1 cellular context compared by ENCODE assay signal in genomic region chr16:58339452-58339938, GRCh38.
TF ChIP-seq lines count a peak whose summit lies in the region.

No MANE protein-coding gene starts in this region.

TF ChIP-seq in H1, 55 proteins besides CTCF, POLR2A, EP300 and RAD21 (continued from another document):
- no peak for TF ChIP-seq BRCA1 (IDR thresholded peaks at IDR 0.05; ENCODE audit: low read depth, low read length)
- no peak for TF ChIP-seq POLR2AphosphoS5 (IDR thresholded peaks at IDR 0.05; ENCODE audit: low read depth, low read length)
- TF ChIP-seq, protein P1, sequence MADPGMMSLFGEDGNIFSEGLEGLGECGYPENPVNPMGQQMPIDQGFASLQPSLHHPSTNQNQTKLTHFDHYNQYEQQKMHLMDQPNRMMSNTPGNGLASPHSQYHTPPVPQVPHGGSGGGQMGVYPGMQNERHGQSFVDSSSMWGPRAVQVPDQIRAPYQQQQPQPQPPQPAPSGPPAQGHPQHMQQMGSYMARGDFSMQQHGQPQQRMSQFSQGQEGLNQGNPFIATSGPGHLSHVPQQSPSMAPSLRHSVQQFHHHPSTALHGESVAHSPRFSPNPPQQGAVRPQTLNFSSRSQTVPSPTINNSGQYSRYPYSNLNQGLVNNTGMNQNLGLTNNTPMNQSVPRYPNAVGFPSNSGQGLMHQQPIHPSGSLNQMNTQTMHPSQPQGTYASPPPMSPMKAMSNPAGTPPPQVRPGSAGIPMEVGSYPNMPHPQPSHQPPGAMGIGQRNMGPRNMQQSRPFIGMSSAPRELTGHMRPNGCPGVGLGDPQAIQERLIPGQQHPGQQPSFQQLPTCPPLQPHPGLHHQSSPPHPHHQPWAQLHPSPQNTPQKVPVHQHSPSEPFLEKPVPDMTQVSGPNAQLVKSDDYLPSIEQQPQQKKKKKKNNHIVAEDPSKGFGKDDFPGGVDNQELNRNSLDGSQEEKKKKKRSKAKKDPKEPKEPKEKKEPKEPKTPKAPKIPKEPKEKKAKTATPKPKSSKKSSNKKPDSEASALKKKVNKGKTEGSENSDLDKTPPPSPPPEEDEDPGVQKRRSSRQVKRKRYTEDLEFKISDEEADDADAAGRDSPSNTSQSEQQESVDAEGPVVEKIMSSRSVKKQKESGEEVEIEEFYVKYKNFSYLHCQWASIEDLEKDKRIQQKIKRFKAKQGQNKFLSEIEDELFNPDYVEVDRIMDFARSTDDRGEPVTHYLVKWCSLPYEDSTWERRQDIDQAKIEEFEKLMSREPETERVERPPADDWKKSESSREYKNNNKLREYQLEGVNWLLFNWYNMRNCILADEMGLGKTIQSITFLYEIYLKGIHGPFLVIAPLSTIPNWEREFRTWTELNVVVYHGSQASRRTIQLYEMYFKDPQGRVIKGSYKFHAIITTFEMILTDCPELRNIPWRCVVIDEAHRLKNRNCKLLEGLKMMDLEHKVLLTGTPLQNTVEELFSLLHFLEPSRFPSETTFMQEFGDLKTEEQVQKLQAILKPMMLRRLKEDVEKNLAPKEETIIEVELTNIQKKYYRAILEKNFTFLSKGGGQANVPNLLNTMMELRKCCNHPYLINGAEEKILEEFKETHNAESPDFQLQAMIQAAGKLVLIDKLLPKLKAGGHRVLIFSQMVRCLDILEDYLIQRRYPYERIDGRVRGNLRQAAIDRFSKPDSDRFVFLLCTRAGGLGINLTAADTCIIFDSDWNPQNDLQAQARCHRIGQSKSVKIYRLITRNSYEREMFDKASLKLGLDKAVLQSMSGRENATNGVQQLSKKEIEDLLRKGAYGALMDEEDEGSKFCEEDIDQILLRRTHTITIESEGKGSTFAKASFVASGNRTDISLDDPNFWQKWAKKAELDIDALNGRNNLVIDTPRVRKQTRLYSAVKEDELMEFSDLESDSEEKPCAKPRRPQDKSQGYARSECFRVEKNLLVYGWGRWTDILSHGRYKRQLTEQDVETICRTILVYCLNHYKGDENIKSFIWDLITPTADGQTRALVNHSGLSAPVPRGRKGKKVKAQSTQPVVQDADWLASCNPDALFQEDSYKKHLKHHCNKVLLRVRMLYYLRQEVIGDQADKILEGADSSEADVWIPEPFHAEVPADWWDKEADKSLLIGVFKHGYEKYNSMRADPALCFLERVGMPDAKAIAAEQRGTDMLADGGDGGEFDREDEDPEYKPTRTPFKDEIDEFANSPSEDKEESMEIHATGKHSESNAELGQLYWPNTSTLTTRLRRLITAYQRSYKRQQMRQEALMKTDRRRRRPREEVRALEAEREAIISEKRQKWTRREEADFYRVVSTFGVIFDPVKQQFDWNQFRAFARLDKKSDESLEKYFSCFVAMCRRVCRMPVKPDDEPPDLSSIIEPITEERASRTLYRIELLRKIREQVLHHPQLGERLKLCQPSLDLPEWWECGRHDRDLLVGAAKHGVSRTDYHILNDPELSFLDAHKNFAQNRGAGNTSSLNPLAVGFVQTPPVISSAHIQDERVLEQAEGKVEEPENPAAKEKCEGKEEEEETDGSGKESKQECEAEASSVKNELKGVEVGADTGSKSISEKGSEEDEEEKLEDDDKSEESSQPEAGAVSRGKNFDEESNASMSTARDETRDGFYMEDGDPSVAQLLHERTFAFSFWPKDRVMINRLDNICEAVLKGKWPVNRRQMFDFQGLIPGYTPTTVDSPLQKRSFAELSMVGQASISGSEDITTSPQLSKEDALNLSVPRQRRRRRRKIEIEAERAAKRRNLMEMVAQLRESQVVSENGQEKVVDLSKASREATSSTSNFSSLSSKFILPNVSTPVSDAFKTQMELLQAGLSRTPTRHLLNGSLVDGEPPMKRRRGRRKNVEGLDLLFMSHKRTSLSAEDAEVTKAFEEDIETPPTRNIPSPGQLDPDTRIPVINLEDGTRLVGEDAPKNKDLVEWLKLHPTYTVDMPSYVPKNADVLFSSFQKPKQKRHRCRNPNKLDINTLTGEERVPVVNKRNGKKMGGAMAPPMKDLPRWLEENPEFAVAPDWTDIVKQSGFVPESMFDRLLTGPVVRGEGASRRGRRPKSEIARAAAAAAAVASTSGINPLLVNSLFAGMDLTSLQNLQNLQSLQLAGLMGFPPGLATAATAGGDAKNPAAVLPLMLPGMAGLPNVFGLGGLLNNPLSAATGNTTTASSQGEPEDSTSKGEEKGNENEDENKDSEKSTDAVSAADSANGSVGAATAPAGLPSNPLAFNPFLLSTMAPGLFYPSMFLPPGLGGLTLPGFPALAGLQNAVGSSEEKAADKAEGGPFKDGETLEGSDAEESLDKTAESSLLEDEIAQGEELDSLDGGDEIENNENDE (IDR thresholded peaks at IDR 0.05; ENCODE audit: insufficient replicate concordance, low read length): no peak
- no peak for TF ChIP-seq JUND (IDR thresholded peaks at IDR 0.05; ENCODE audit: low read length)
- no peak for TF ChIP-seq KDM1A (IDR thresholded peaks at IDR 0.05; ENCODE audit: borderline replicate concordance, low read length)
- no peak for TF ChIP-seq SP4 (IDR thresholded peaks at IDR 0.05; ENCODE audit: low read length)
- no peak for TF ChIP-seq CREB1 (IDR thresholded peaks at IDR 0.05)
- no peak for TF ChIP-seq GABPA (IDR thresholded peaks at IDR 0.05; ENCODE audit: borderline replicate concordance, insufficient read depth, low read length)
- no peak for TF ChIP-seq FOSL1 (IDR thresholded peaks at IDR 0.05; ENCODE audit: insufficient read depth, low read depth, low read length)
- TF ChIP-seq RBBP5 (IDR thresholded peaks at IDR 0.05; ENCODE audit: borderline replicate concordance, low read depth, low read length): no peak
- no peak for TF ChIP-seq SUZ12 (IDR thresholded peaks at IDR 0.05; ENCODE audit: low read length)
- no peak for TF ChIP-seq CBX8 (IDR thresholded peaks at IDR 0.05; ENCODE audit: borderline replicate concordance, low read depth, low read length)
- peak; percentile 78; the same call in 1 of the 2 replicates for TF ChIP-seq CEBPB (IDR thresholded peaks at IDR 0.05; ENCODE audit: low read depth, low read length)
- TF ChIP-seq HDAC6 (IDR thresholded peaks at IDR 0.05; ENCODE audit: low read depth, low read length): no peak
- TF ChIP-seq ASH2L (IDR thresholded peaks at IDR 0.05; ENCODE audit: low read length): no peak
- TF ChIP-seq CTBP2 (IDR thresholded peaks at IDR 0.05; ENCODE audit: borderline replicate concordance, insufficient read depth, insufficient read length, low read length): no peak
- no peak for TF ChIP-seq SP1 (IDR thresholded peaks at IDR 0.05; ENCODE audit: low read depth, low read length)
- TF ChIP-seq RNF2 (IDR thresholded peaks at IDR 0.05; ENCODE audit: borderline replicate concordance, low read depth, low read length, missing control alignments, poor library complexity, severe bottlenecking): no peak
- TF ChIP-seq CBX5 (IDR thresholded peaks at IDR 0.05; ENCODE audit: low read depth, low read length): no peak
- no peak for TF ChIP-seq CHD1 (IDR thresholded peaks at IDR 0.05; ENCODE audit: low read depth, low read length)
- no peak for TF ChIP-seq KDM5A (IDR thresholded peaks at IDR 0.05; ENCODE audit: low read length)
- TF ChIP-seq YY1 (IDR thresholded peaks at IDR 0.05; ENCODE audit: low read depth, low read length): no peak
- TF ChIP-seq RXRA (IDR thresholded peaks at IDR 0.05; ENCODE audit: insufficient read depth, low read depth, low read length): no peak
- TF ChIP-seq BCL11A (IDR thresholded peaks at IDR 0.05; ENCODE audit: low read depth in 2 of 2, low read length in 2 of 2): no peak
- TF ChIP-seq TBP (IDR thresholded peaks at IDR 0.05; ENCODE audit: low read depth, low read length): no peak
- no peak for TF ChIP-seq EGR1 (IDR thresholded peaks at IDR 0.05; ENCODE audit: borderline replicate concordance, low read depth, low read length)
